Comparison of ENCODE assay signal across 28 cellular contexts in genomic region chr17:65916425-65916824, GRCh38.
"Had no signal": no experiment of that assay in that cellular context is flagged by ENCODE, and none has a peak within 500 bp of the region (broad histone marks: within the 10 kb centered on the region; RNA-seq: fewer than 3 reads in every experiment).

No MANE protein-coding gene starts in this region.

- H3K27me3 Mint-ChIP-seq: effector memory CD8-positive, alpha-beta T cell had no signal

- FAIRE-seq: colon, endometrium, endothelial cell of umbilical vein, frontal cortex had no signal

- H3K27ac Mint-ChIP-seq: dendritic cell treated with granulocyte-macrophage colony-stimulating factor and Interleukin-4, amounts not matched to agents 40 ng/mL and 50 ng/mL, for 4 days; effector memory CD8-positive, alpha-beta T cell; endodermal cell had no signal

- H3K4me3 ChIP-seq: colonic mucosa, coronary artery, dorsolateral prefrontal cortex, esophagus muscularis mucosa, esophagus squamous epithelium, gastrocnemius medialis, heart left ventricle, heart right ventricle had no signal

- H3K4me3 Mint-ChIP-seq: dendritic cell treated with granulocyte-macrophage colony-stimulating factor and Interleukin-4, amounts not matched to agents 40 ng/mL and 50 ng/mL, for 4 days; effector memory CD8-positive, alpha-beta T cell; endodermal cell had no signal

- H3K4me1 ChIP-seq: colonic mucosa, foreskin keratinocyte, gastrocnemius medialis had no signal

- DNase-seq: colonic mucosa; cortex of kidney; dermis blood vessel endothelial cell; dorsolateral prefrontal cortex; effector CD4-positive, alpha-beta T cell; effector CD8-positive, alpha-beta T cell; effector memory CD4-positive, alpha-beta T cell; effector memory CD8-positive, alpha-beta T cell; endodermal cell; erythroblast; esophagus squamous epithelium; foreskin fibroblast; foreskin keratinocyte; foreskin melanocyte; gastrocnemius medialis; glutamatergic neuron; head of caudate nucleus; heart left ventricle; heart right ventricle had no signal

- H3K27me3 ChIP-seq: colonic mucosa, dorsolateral prefrontal cortex, esophagus muscularis mucosa, esophagus squamous epithelium, foreskin keratinocyte, gastrocnemius medialis, heart left ventricle, heart right ventricle had no signal

- H3K9me3 ChIP-seq: colonic mucosa, esophagus squamous epithelium, gastrocnemius medialis had no signal

- H3K36me3 ChIP-seq: colonic mucosa, esophagus muscularis mucosa, esophagus squamous epithelium, gastrocnemius medialis, heart left ventricle, heart right ventricle had no signal

- H3K27ac ChIP-seq: colonic mucosa, coronary artery, dorsolateral prefrontal cortex, epithelial cell of prostate, esophagus muscularis mucosa, esophagus squamous epithelium, foreskin keratinocyte, gastrocnemius medialis, heart left ventricle, heart right ventricle had no signal

- ATAC-seq: effector memory CD8-positive, alpha-beta T cell; esophagus mucosa; foreskin keratinocyte; gastrocnemius medialis; heart left ventricle; heart right ventricle had no signal
